ENCODE assay signal across 14 cellular contexts in the genomic region with DNA sequence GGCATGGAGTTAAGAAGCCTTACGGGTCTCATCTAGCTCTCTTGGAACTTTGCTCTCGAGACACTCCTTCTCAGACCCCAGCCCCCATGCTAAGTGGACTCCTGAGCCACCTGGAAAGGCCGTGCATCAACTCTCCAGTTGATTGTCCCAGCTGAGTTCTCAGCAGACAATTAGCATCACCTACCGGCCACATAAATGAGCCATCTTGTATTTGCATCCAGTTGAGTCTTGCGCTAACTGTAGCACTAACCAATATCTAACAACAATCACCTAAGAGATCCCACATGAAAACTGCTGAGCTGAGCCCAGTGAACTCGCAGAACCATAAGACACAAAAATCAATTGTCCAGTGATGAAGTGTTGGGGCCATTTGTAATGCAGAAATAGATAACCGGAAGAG. TPM values are rescaled to one million over a fixed set of nuclear protein-coding genes. Genes with fewer than 3 reads are reported as not detected.
A peak's percentile ranks its signal among the peaks of the same experiment; 100 is the strongest.
DNase-seq lines count a peak whose midpoint lies in the region; ATAC-seq, FAIRE-seq and TF ChIP-seq lines count a peak whose summit lies in the region.
"Had no signal": no experiment of that assay in that cellular context is flagged by ENCODE, and none has a peak within 500 bp of the region (broad histone marks: within the 10 kb centered on the region; RNA-seq: fewer than 3 reads in every experiment).

No MANE protein-coding gene starts in this region.

- H3F3A ChIP-seq in OCI-LY1 (ENCODE audit: insufficient read depth, low read length) = no peaks in the 10 kb centered on the region

- no peak overlapping the region for H3K9ac ChIP-seq in OCI-LY1 (ENCODE audit: low read length)

- peaks cover 19% of the 10 kb centered on the region for H3K4me1 Mint-ChIP-seq in stimulated activated effector memory CD8-positive, alpha-beta T cell treated with anti-CD3 and anti-CD28 coated beads, Interleukin-12 subunit alpha, Interleukin-12 subunit beta, amount 100 ng/mL, for 72 hours

- 87% methylated on average over 7 of the region's 7 CpGs for WGBS in A549 (ENCODE audit: missing lambda C conversion rate)

- POLR2A ChIA-PET in A549 (lab: Yijun Ruan, JAX) = no interaction called here

- peak; percentile 50 to 52 for DNase-seq in NCI-H526 (lab: John Stamatoyannopoulos, UW)
- DNase-seq in NCI-H526 treated with DMSO at 0.1 percent for 48 hours (lab: John Stamatoyannopoulos, UW) = no peak
- DNase-seq in A549 (ENCODE audit: low read depth in 1 of 2, low spot score in 1 of 2) = no peak
- no peak for DNase-seq in stimulated activated effector memory CD8-positive, alpha-beta T cell treated with anti-CD3 and anti-CD28 coated beads, Interleukin-12 subunit alpha, Interleukin-12 subunit beta, amount 100 ng/mL, for 72 hours (ENCODE audit: low spot score in 2 of 2)
- no peak for DNase-seq in stimulated activated CD4-positive, alpha-beta T cell treated with anti-CD3 and anti-CD28 coated beads, Interleukin-4, amount 100 ng/mL, for 24 hours
- DNase-seq in DMS153 (lab: John Stamatoyannopoulos, UW) = no peak
- DNase-seq: BE2C; CD4-positive, alpha-beta memory T cell; GF-D8; HCEC 1CT; HFFc6 had no signal

- H4K20me1 ChIP-seq in OCI-LY1 (ENCODE audit: insufficient read depth, low read length) = no peaks in the 10 kb centered on the region

- CTCF ChIA-PET in A549 (lab: Yijun Ruan, JAX) = interaction anchor here (1.3 to 6.8 kb wide), 3 partner anchors 12 to 31 kb away, joined by 3 to 35 read pairs (median 26); no protein-coding TSS in a partner anchor

- H3K4me2 ChIP-seq in A549 (no peak overlapping the region), OCI-LY1 (ENCODE audit: low read length) (no peak overlapping the region)

- H3K4me3 ChIP-seq in A549 (no peak overlapping the region), OCI-LY1 (ENCODE audit: low read depth, low read length, poor library complexity, severe bottlenecking) (no peak overlapping the region)

- no peak for TF ChIP-seq EP300 in A549 (IDR thresholded peaks at IDR 0.05)

- no peak for TF ChIP-seq POLR2A in A549 (IDR thresholded peaks at IDR 0.05; ENCODE audit: low read length)

- no peaks in the 10 kb centered on the region for H3K9me3 Mint-ChIP-seq in stimulated activated effector memory CD8-positive, alpha-beta T cell treated with anti-CD3 and anti-CD28 coated beads, Interleukin-12 subunit alpha, Interleukin-12 subunit beta, amount 100 ng/mL, for 72 hours
- H3K9me3 Mint-ChIP-seq: CD4-positive, alpha-beta memory T cell; HFFc6 had no signal

- H3K9me3 ChIP-seq in A549 (no peaks in the 10 kb centered on the region), OCI-LY1 (ENCODE audit: low read length) (no peaks in the 10 kb centered on the region)
- H3K9me3 ChIP-seq: BE2C had no signal

- H3K27ac ChIP-seq in A549 (peak overlapping the region; percentile 33 to 87), OCI-LY1 (ENCODE audit: low read depth, low read length, poor library complexity, severe bottlenecking) (no peak overlapping the region)
- H3K27ac ChIP-seq: C4-2B had no signal

- no peak for ATAC-seq in A549
- no peak for ATAC-seq in stimulated activated effector memory CD8-positive, alpha-beta T cell treated with anti-CD3 and anti-CD28 coated beads, Interleukin-12 subunit alpha, Interleukin-12 subunit beta, amount 100 ng/mL, for 72 hours

- no peak for TF ChIP-seq RAD21 in A549 (conservative IDR thresholded peaks at IDR 0.05 in 1 of 2, IDR thresholded peaks at IDR 0.05 in 1 of 2)

- H3K4me1 ChIP-seq in A549 (peaks cover 57% of the 10 kb centered on the region), OCI-LY1 (ENCODE audit: insufficient read depth, low read length, severe bottlenecking) (peaks cover 29% of the 10 kb centered on the region)
- H3K4me1 ChIP-seq: BE2C had no signal

- no peaks in the 10 kb centered on the region for H3K9me2 ChIP-seq in OCI-LY1 (ENCODE audit: low read depth, low read length)

- no peaks in the 10 kb centered on the region for H3K79me2 ChIP-seq in OCI-LY1 (ENCODE audit: insufficient read depth, low read length)

- peak overlapping the region; percentile 48 for H3K27ac Mint-ChIP-seq in stimulated activated effector memory CD8-positive, alpha-beta T cell treated with anti-CD3 and anti-CD28 coated beads, Interleukin-12 subunit alpha, Interleukin-12 subunit beta, amount 100 ng/mL, for 72 hours
- H3K27ac Mint-ChIP-seq: HFFc6 had no signal

- no peak overlapping the region for H2AFZ ChIP-seq in OCI-LY1 (ENCODE audit: low read length)

- H3K27me3 ChIP-seq in OCI-LY1 (ENCODE audit: insufficient read depth, low read length) = no peaks in the 10 kb centered on the region
- H3K27me3 ChIP-seq: BE2C had no signal

- H3K4me3 Mint-ChIP-seq in stimulated activated effector memory CD8-positive, alpha-beta T cell treated with anti-CD3 and anti-CD28 coated beads, Interleukin-12 subunit alpha, Interleukin-12 subunit beta, amount 100 ng/mL, for 72 hours = no peak overlapping the region
- H3K4me3 Mint-ChIP-seq: CD4-positive, alpha-beta memory T cell; HFFc6 had no signal

- no peaks in the 10 kb centered on the region for H3K36me3 Mint-ChIP-seq in stimulated activated effector memory CD8-positive, alpha-beta T cell treated with anti-CD3 and anti-CD28 coated beads, Interleukin-12 subunit alpha, Interleukin-12 subunit beta, amount 100 ng/mL, for 72 hours
- H3K36me3 Mint-ChIP-seq: CD4-positive, alpha-beta memory T cell had no signal

- H3K36me3 ChIP-seq in OCI-LY1 (ENCODE audit: insufficient read depth, low read length) = no peaks in the 10 kb centered on the region
- H3K36me3 ChIP-seq: BE2C had no signal

- peak; percentile 39 for FAIRE-seq in A549 (lab: Jason Lieb, UNC)
- FAIRE-seq: A204.1 had no signal

- TF ChIP-seq CTCF in A549 (IDR thresholded peaks at IDR 0.05) = no peak
- TF ChIP-seq CTCF in OCI-LY1 (IDR thresholded peaks at IDR 0.05; ENCODE audit: low read length) = peak; percentile 35; the same call in 1 of the 2 replicates

TF ChIP-seq in A549, 52 proteins besides CTCF, POLR2A, EP300 and RAD21:
- TF ChIP-seq NR3C1 (IDR thresholded peaks at IDR 0.05) (no peak), BHLHE40 (IDR thresholded peaks at IDR 0.05; ENCODE audit: low read depth, low read length) (no peak), POLR2AphosphoS2 (conservative IDR thresholded peaks at IDR 0.05; ENCODE audit: low read length) (no peak), NFE2L2 (conservative IDR thresholded peaks at IDR 0.05; ENCODE audit: low read length) (no peak), CBX8 (IDR thresholded peaks at IDR 0.05) (no peak), CBX2 (IDR thresholded peaks at IDR 0.05; ENCODE audit: borderline replicate concordance, low read depth) (no peak), MAFK (IDR thresholded peaks at IDR 0.05; ENCODE audit: partially characterized antibody) (no peak), FOSL2 (IDR thresholded peaks at IDR 0.05) (no peak), FOSL2 (CRISPR knock-in tag; IDR thresholded peaks at IDR 0.05) (no peak), ZC3H11A (IDR thresholded peaks at IDR 0.05) (no peak)
- TF ChIP-seq, protein P1, sequence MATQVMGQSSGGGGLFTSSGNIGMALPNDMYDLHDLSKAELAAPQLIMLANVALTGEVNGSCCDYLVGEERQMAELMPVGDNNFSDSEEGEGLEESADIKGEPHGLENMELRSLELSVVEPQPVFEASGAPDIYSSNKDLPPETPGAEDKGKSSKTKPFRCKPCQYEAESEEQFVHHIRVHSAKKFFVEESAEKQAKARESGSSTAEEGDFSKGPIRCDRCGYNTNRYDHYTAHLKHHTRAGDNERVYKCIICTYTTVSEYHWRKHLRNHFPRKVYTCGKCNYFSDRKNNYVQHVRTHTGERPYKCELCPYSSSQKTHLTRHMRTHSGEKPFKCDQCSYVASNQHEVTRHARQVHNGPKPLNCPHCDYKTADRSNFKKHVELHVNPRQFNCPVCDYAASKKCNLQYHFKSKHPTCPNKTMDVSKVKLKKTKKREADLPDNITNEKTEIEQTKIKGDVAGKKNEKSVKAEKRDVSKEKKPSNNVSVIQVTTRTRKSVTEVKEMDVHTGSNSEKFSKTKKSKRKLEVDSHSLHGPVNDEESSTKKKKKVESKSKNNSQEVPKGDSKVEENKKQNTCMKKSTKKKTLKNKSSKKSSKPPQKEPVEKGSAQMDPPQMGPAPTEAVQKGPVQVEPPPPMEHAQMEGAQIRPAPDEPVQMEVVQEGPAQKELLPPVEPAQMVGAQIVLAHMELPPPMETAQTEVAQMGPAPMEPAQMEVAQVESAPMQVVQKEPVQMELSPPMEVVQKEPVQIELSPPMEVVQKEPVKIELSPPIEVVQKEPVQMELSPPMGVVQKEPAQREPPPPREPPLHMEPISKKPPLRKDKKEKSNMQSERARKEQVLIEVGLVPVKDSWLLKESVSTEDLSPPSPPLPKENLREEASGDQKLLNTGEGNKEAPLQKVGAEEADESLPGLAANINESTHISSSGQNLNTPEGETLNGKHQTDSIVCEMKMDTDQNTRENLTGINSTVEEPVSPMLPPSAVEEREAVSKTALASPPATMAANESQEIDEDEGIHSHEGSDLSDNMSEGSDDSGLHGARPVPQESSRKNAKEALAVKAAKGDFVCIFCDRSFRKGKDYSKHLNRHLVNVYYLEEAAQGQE (IDR thresholded peaks at IDR 0.05) = no peak
- TF ChIP-seq, protein P2, sequence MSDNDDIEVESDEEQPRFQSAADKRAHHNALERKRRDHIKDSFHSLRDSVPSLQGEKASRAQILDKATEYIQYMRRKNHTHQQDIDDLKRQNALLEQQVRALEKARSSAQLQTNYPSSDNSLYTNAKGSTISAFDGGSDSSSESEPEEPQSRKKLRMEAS (IDR thresholded peaks at IDR 0.05) = no peak

RNA-seq across cellular contexts. Expression of a gene that starts 42.8 kb away (rescaled TPM):
- 276 and 284 TPM in 2 replicates for polyA plus RNA-seq in A549 (2011; rRNA removed)
- polyA plus RNA-seq in A549 (2012; cell fraction: cytosol; rRNA removed) = 99.5 and 123 TPM in 2 replicates
- 27.3 and 47.4 TPM in 2 replicates for polyA plus RNA-seq in A549 (2012; cell fraction: nucleus; rRNA removed)
- 99.9 to 106 TPM (median 105 TPM) in 3 replicates for polyA plus RNA-seq in A549 (2017; fragmentation: RNase III; extraction: RNeasy Plus Mini Kit Qiagen cat#74134 plus additional on column Dnase treatment)
- polyA minus RNA-seq in A549 (2011; rRNA and poly(A)+ RNA removed) = 67.7 and 90.9 TPM in 2 replicates

RNA-seq across cellular contexts. Expression of a gene that starts 49.7 kb away (rescaled TPM):
- 388 and 450 TPM in 2 replicates for polyA plus RNA-seq in A549 (2011; rRNA removed)
- 552 and 561 TPM in 2 replicates for polyA plus RNA-seq in A549 (2012; cell fraction: cytosol; rRNA removed)
- 882 and 940 TPM in 2 replicates for polyA plus RNA-seq in A549 (2012; cell fraction: nucleus; rRNA removed)
- 431 to 445 TPM (median 440 TPM) in 3 replicates for polyA plus RNA-seq in A549 (2017; fragmentation: RNase III; extraction: RNeasy Plus Mini Kit Qiagen cat#74134 plus additional on column Dnase treatment)
- 260 and 279 TPM in 2 replicates for polyA minus RNA-seq in A549 (2011; rRNA and poly(A)+ RNA removed)

RNA-seq across cellular contexts. Expression of a gene that starts 56.7 kb away (rescaled TPM):
- 106 and 128 TPM in 2 replicates for polyA plus RNA-seq in A549 (2011; rRNA removed)
- 26.2 and 34.1 TPM in 2 replicates for polyA plus RNA-seq in A549 (2012; cell fraction: cytosol; rRNA removed)
- 13.9 and 27.4 TPM in 2 replicates for polyA plus RNA-seq in A549 (2012; cell fraction: nucleus; rRNA removed)
- polyA plus RNA-seq in A549 (2017; fragmentation: RNase III; extraction: RNeasy Plus Mini Kit Qiagen cat#74134 plus additional on column Dnase treatment) = 34.0 to 44.0 TPM (median 37.4 TPM) in 3 replicates
- 100 TPM in 2 replicates for polyA minus RNA-seq in A549 (2011; rRNA and poly(A)+ RNA removed)

Comparison
In these comparisons a context has a peak if more than half of its experiments do, and no peak if none do; other contexts are left out.
1. DNase-seq: peak in NCI-H526 (2 of 2); none in NCI-H526 treated with DMSO at 0.1 percent for 48 hours (single experiment), A549 (0 of 2), stimulated activated effector memory CD8-positive, alpha-beta T cell treated with anti-CD3 and anti-CD28 coated beads, Interleukin-12 subunit alpha, Interleukin-12 subunit beta, amount 100 ng/mL, for 72 hours (0 of 2), stimulated activated CD4-positive, alpha-beta T cell treated with anti-CD3 and anti-CD28 coated beads, Interleukin-4, amount 100 ng/mL, for 24 hours (single experiment) and DMS153 (single experiment).